Comparison of ENCODE assay signal across 1 cellular context in genomic region chr5:156328766-156329165, GRCh38.
TF ChIP-seq lines count a peak whose summit lies in the region.

No MANE protein-coding gene starts in this region.

TF ChIP-seq in SK-N-SH treated with all-trans-retinoic acid at 6 μM for 48 hours, 23 proteins besides CTCF, POLR2A, EP300 and RAD21 (continued from another document):
- TF ChIP-seq, protein P1, sequence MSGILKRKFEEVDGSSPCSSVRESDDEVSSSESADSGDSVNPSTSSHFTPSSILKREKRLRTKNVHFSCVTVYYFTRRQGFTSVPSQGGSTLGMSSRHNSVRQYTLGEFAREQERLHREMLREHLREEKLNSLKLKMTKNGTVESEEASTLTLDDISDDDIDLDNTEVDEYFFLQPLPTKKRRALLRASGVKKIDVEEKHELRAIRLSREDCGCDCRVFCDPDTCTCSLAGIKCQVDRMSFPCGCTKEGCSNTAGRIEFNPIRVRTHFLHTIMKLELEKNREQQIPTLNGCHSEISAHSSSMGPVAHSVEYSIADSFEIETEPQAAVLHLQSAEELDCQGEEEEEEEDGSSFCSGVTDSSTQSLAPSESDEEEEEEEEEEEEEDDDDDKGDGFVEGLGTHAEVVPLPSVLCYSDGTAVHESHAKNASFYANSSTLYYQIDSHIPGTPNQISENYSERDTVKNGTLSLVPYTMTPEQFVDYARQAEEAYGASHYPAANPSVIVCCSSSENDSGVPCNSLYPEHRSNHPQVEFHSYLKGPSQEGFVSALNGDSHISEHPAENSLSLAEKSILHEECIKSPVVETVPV (CRISPR knock-in tag; IDR thresholded peaks at IDR 0.05), result no peak
- TF ChIP-seq TOX (CRISPR knock-in tag; IDR thresholded peaks at IDR 0.05; ENCODE audit: borderline replicate concordance) (no peak), TCF4 (CRISPR knock-in tag; IDR thresholded peaks at IDR 0.05; ENCODE audit: borderline replicate concordance) (no peak), ZC3H10 (CRISPR knock-in tag; IDR thresholded peaks at IDR 0.05) (no peak), GLIS3 (CRISPR knock-in tag; IDR thresholded peaks at IDR 0.05) (no peak)
